ENCODE assay signal across 20 cellular contexts in genomic region chr12:2689393-2689792, GRCh38.
DNase-seq lines count a peak whose midpoint lies in the region; ATAC-seq and TF ChIP-seq lines count a peak whose summit lies in the region.
"Had no signal": no experiment of that assay in that cellular context is flagged by ENCODE, and none has a peak within 500 bp of the region (broad histone marks: within the 10 kb centered on the region; RNA-seq: fewer than 3 reads in every experiment).

No MANE protein-coding gene starts in this region.

- H3K27me3 ChIP-seq in Loucy (ENCODE audit: insufficient read depth, low read length, poor library complexity, severe bottlenecking) = no peaks in the 10 kb centered on the region
- H3K27me3 ChIP-seq: breast epithelium had no signal

- peaks cover 26% of the 10 kb centered on the region for H3K4me1 Mint-ChIP-seq in activated CD4-positive, alpha-beta T cell treated with anti-CD3 and anti-CD28 coated beads for 36 hours
- peaks cover 24% of the 10 kb centered on the region for H3K4me1 Mint-ChIP-seq in nephron progenitor cell

- H3K36me3 Mint-ChIP-seq in activated CD4-positive, alpha-beta T cell treated with anti-CD3 and anti-CD28 coated beads for 36 hours (ENCODE audit: low read depth) = no peaks in the 10 kb centered on the region
- no peaks in the 10 kb centered on the region for H3K36me3 Mint-ChIP-seq in nephron progenitor cell (ENCODE audit: low read depth)

- H3K4me3 ChIP-seq in Loucy (ENCODE audit: low read length, poor library complexity, severe bottlenecking) = peak overlapping the region; percentile 75
- H3K4me3 ChIP-seq: breast epithelium, gastrocnemius medialis, left lung, skin epidermis had no signal

- no peaks in the 10 kb centered on the region for H3K36me3 ChIP-seq in Loucy (ENCODE audit: insufficient read depth, low read length)
- H3K36me3 ChIP-seq: breast epithelium, gastrocnemius medialis, left lung had no signal

- H4K20me1 ChIP-seq in Loucy (ENCODE audit: insufficient read depth, low read length, poor library complexity, severe bottlenecking) = no peaks in the 10 kb centered on the region

- H3K27me3 Mint-ChIP-seq in activated CD4-positive, alpha-beta T cell treated with anti-CD3 and anti-CD28 coated beads for 36 hours = no peaks in the 10 kb centered on the region
- H3K27me3 Mint-ChIP-seq in nephron progenitor cell (ENCODE audit: low read depth, poor library complexity) = peaks cover 43% of the 10 kb centered on the region

- no peaks in the 10 kb centered on the region for H3K9me3 ChIP-seq in Loucy (ENCODE audit: insufficient read depth, low read depth, low read length)
- H3K9me3 ChIP-seq: breast epithelium, gastrocnemius medialis, left lung had no signal

- no peak for DNase-seq in activated CD4-positive, alpha-beta T cell treated with anti-CD3 and anti-CD28 coated beads for 36 hours
- DNase-seq in activated CD4-positive, alpha-beta T cell treated with anti-CD3 and anti-CD28 coated beads, Interleukin-2, amount 50 U/mL, for 1 hour = no peak
- DNase-seq in ecto neural progenitor cell (ENCODE audit: low spot score) (peak; percentile 35), nephron progenitor cell (no peak), NCI-H1092 (lab: John Stamatoyannopoulos, UW) (no peak), COLO668 (lab: John Stamatoyannopoulos, UW; ENCODE audit: unreplicated experiment) (no peak), activated gamma-delta T cell treated with Interleukin-2 at 50 U/mL for 16 hours (no peak)
- DNase-seq: C1 segment of cervical spinal cord; dermis blood vessel endothelial cell; erythroblast; gastrocnemius medialis; left lung; NCI-H187 treated with DMSO at 0.1 percent for 48 hours; NCI-H446 treated with DMSO at 0.1 percent for 48 hours; stimulated activated CD4-positive, alpha-beta T cell treated with anti-CD3 and anti-CD28 coated beads, Interleukin-2, amount 100 ng/mL, for 48 hours; substantia nigra had no signal

- no peak overlapping the region for H3K27ac Mint-ChIP-seq in activated CD4-positive, alpha-beta T cell treated with anti-CD3 and anti-CD28 coated beads for 36 hours
- H3K27ac Mint-ChIP-seq in nephron progenitor cell = no peak overlapping the region

- no peaks in the 10 kb centered on the region for H3K9me2 ChIP-seq in Loucy (replicated peaks; ENCODE audit: low read depth, low read length)

- H2AFZ ChIP-seq in Loucy (ENCODE audit: low read length) = no peak overlapping the region

- no peaks in the 10 kb centered on the region for H3K9me3 Mint-ChIP-seq in activated CD4-positive, alpha-beta T cell treated with anti-CD3 and anti-CD28 coated beads for 36 hours (ENCODE audit: low read depth)
- H3K9me3 Mint-ChIP-seq in nephron progenitor cell = peaks cover 8% of the 10 kb centered on the region

- peaks cover 12% of the 10 kb centered on the region; the same call in 1 of the 2 replicates for H3K79me2 ChIP-seq in Loucy (ENCODE audit: insufficient read depth, low read length)

- H3F3A ChIP-seq in Loucy (ENCODE audit: low read depth) = no peaks in the 10 kb centered on the region

- intact Hi-C loops in activated CD4-positive, alpha-beta T cell treated with anti-CD3 and anti-CD28 coated beads for 36 hours (cut with DNase I, micrococcal nuclease) = no loop called here

- POLR2A ChIA-PET in activated CD4-positive, alpha-beta T cell treated with anti-CD3 and anti-CD28 coated beads for 36 hours (lab: Charles Lee) = no interaction called here

- TF ChIP-seq CTCF in Loucy (conservative IDR thresholded peaks at IDR 0.05; ENCODE audit: low read length) (no peak), nephron progenitor cell (IDR thresholded peaks at IDR 0.05) (no peak)

- peak overlapping the region; percentile 97 for H3K9ac ChIP-seq in Loucy (ENCODE audit: low read depth, low read length, poor library complexity, severe bottlenecking)

- peaks cover 28% of the 10 kb centered on the region for H3K4me1 ChIP-seq in Loucy (ENCODE audit: insufficient read depth, low read length, poor library complexity, severe bottlenecking)
- H3K4me1 ChIP-seq: breast epithelium, gastrocnemius medialis had no signal

- H3K4me3 Mint-ChIP-seq in activated CD4-positive, alpha-beta T cell treated with anti-CD3 and anti-CD28 coated beads for 36 hours = peak overlapping the region; percentile 9
- H3K4me3 Mint-ChIP-seq in nephron progenitor cell = peak overlapping the region; percentile 48

- no peak for ATAC-seq in activated CD4-positive, alpha-beta T cell treated with anti-CD3 and anti-CD28 coated beads for 36 hours
- ATAC-seq: gastrocnemius medialis, HCT116, left lung had no signal

- peak overlapping the region; percentile 84 for H3K4me2 ChIP-seq in Loucy (ENCODE audit: low read depth, low read length, poor library complexity, severe bottlenecking)

- CTCF ChIA-PET in activated CD4-positive, alpha-beta T cell treated with anti-CD3 and anti-CD28 coated beads for 36 hours (lab: Charles Lee) = interaction anchor here (0.6 to 0.7 kb wide), 2 partner anchors 77 to 94 kb away, joined by 3 read pairs; no protein-coding TSS in a partner anchor
